9 cellular contexts compared by ENCODE assay signal in genomic region chr3:98592345-98592935, GRCh38. TPM values are rescaled to one million over a fixed set of nuclear protein-coding genes. Genes with fewer than 3 reads are reported as not detected.
A peak's percentile ranks its signal among the peaks of the same experiment; 100 is the strongest.
DNase-seq lines count a peak whose midpoint lies in the region; ATAC-seq, FAIRE-seq and TF ChIP-seq lines count a peak whose summit lies in the region.
"Had no signal": no experiment of that assay in that cellular context is flagged by ENCODE, and none has a peak within 500 bp of the region (broad histone marks: within the 10 kb centered on the region; RNA-seq: fewer than 3 reads in every experiment).

No MANE protein-coding gene starts in this region.

- peak overlapping the region; percentile 71 for H3K9ac ChIP-seq in HepG2 (ENCODE audit: insufficient read depth, low read depth, low read length)

- H3K79me2 ChIP-seq in HepG2 (ENCODE audit: insufficient read depth, low read length), result peaks cover 15% of the 10 kb centered on the region

- TF ChIP-seq RAD21 in HepG2 (CRISPR knock-in tag; IDR thresholded peaks at IDR 0.05), result no peak

- TF ChIP-seq EP300 in HepG2 (IDR thresholded peaks at IDR 0.05; ENCODE audit: low read depth in 2 of 2, low read length in 2 of 2) (no peak), HepG2 (CRISPR knock-in tag; IDR thresholded peaks at IDR 0.05; ENCODE audit: borderline replicate concordance) (no peak)

- H3K27me3 ChIP-seq in HepG2 (ENCODE audit: control insufficient read depth in 1 of 2, insufficient read depth in 2 of 2, low read length in 2 of 2) (no peaks in the 10 kb centered on the region), thoracic aorta (replicated peaks; ENCODE audit: insufficient read depth) (no peaks in the 10 kb centered on the region)

- H3K4me2 ChIP-seq in HepG2 (ENCODE audit: low read depth, low read length), result peak overlapping the region; percentile 71

- POLR2A ChIA-PET in HepG2 (lab: Yijun Ruan, JAX), result interaction anchor here (1.5 to 3.2 kb wide), 2 partner anchors 140 to 309 kb away, joined by 4 to 11 read pairs; partner anchors contain the start of gene DCBLD2

- WGBS in HepG2 (ENCODE audit: low lambda C conversion rate), result 17% methylated on average over 11 of the region's 11 CpGs

- no peak overlapping the region for H2AFZ ChIP-seq in HepG2 (ENCODE audit: low read length)

- H3K4me3 Mint-ChIP-seq in activated CD8-positive, alpha-beta memory T cell treated with anti-CD3 and anti-CD28 coated beads, Interleukin-2, amount 10 ng/mL, durations not matched to agents 7 days and 5 days, result peak overlapping the region; percentile 99

- H3K36me3 ChIP-seq in HepG2 (replicated peaks in 1 of 2; ENCODE audit: control insufficient read depth in 1 of 2, insufficient read depth in 2 of 2, low read length in 2 of 2) (peaks cover 1 to 12% of the 10 kb centered on the region in 2 experiments; a peak in 2 of 5 replicates), thoracic aorta (peaks cover 5% of the 10 kb centered on the region)

- H3K4me1 ChIP-seq in HepG2 (ENCODE audit: insufficient read depth, low read length) (peaks cover 42% of the 10 kb centered on the region), thoracic aorta (ENCODE audit: control insufficient read depth in 1 of 2, low read depth in 2 of 2) (peaks cover 8 to 23% of the 10 kb centered on the region in 2 donors)

- no peaks in the 10 kb centered on the region for H3K9me3 Mint-ChIP-seq in activated CD8-positive, alpha-beta memory T cell treated with anti-CD3 and anti-CD28 coated beads, Interleukin-2, amount 10 ng/mL, durations not matched to agents 7 days and 5 days (ENCODE audit: low read depth)

- intact Hi-C loops in HepG2 (cut with micrococcal nuclease; ENCODE audit: unreplicated experiment), result loop anchor here (5.0 to 10.0 kb wide), 3 partner anchors 230 to 558 kb away; partner anchors contain the start of genes DCBLD2 and GABRR3

- H3K36me3 Mint-ChIP-seq in activated CD8-positive, alpha-beta memory T cell treated with anti-CD3 and anti-CD28 coated beads, Interleukin-2, amount 10 ng/mL, durations not matched to agents 7 days and 5 days, result peaks cover 44% of the 10 kb centered on the region

- CTCF ChIA-PET in activated CD8-positive, alpha-beta memory T cell treated with anti-CD3 and anti-CD28 coated beads, Interleukin-2, amount 10 ng/mL, durations not matched to agents 7 days and 5 days (lab: Charles Lee), result interaction anchor here (1.3 to 3.3 kb wide), 8 partner anchors 9 to 263 kb away, joined by 3 to 12 read pairs (median 9); partner anchors contain the start of gene CLDND1
- CTCF ChIA-PET in HepG2 (lab: Yijun Ruan, JAX; ENCODE audit: low intra/inter-chr PET ratio, low total read pairs), result no interaction called here

- DNase-seq in activated CD8-positive, alpha-beta memory T cell treated with anti-CD3 and anti-CD28 coated beads, Interleukin-2, amount 10 ng/mL, durations not matched to agents 7 days and 5 days, result no peak
- DNase-seq in activated CD8-positive, alpha-beta memory T cell treated with anti-CD3 and anti-CD28 coated beads, Interleukin-2, amount 50 U/mL, for 48 hours, result no peak
- DNase-seq in HepG2 (ENCODE audit: low spot score) (no peak), thoracic aorta (ENCODE audit: low spot score) (no peak), NCI-H2196 (lab: John Stamatoyannopoulos, UW; ENCODE audit: unreplicated experiment) (no peak), left lobe of liver (ENCODE audit: low spot score) (no peak)
- DNase-seq: NCI-H1930 had no signal

- no peak for TF ChIP-seq POLR2A in HepG2 (IDR thresholded peaks at IDR 0.05; ENCODE audit: insufficient read depth in 1 of 2, low read depth in 2 of 2, low read length in 2 of 2)

- no TSS peak for BruUV-seq in HepG2 (replicated peaks; lab: Mats Ljungman, UMichigan)

- in situ Hi-C loops in HepG2 (cut with HindIII; ENCODE audit: extremely low pct_ligation_motif_present, low pct_unique_long_range_greater_than_20kb), result loop anchor here (10.0 kb wide), 1 partner anchor 402 kb away; no protein-coding TSS in a partner anchor

- peaks cover 52% of the 10 kb centered on the region for H3K4me1 Mint-ChIP-seq in activated CD8-positive, alpha-beta memory T cell treated with anti-CD3 and anti-CD28 coated beads, Interleukin-2, amount 10 ng/mL, durations not matched to agents 7 days and 5 days

- H3K27ac ChIP-seq in angular gyrus (ENCODE audit: low read depth, low read length), result peak overlapping the region; percentile 76
- H3K27ac ChIP-seq in HepG2 (ENCODE audit: extremely low read length, insufficient read depth, low read length), result no peak overlapping the region
- H3K27ac ChIP-seq in thoracic aorta, result peak overlapping the region; percentile 77 to 82

- H3K27ac Mint-ChIP-seq in activated CD8-positive, alpha-beta memory T cell treated with anti-CD3 and anti-CD28 coated beads, Interleukin-2, amount 10 ng/mL, durations not matched to agents 7 days and 5 days, result peak overlapping the region; percentile 83

- no peak for FAIRE-seq in HepG2 (lab: Jason Lieb, UNC)

- no peak for ATAC-seq in activated CD8-positive, alpha-beta memory T cell treated with anti-CD3 and anti-CD28 coated beads, Interleukin-2, amount 10 ng/mL, durations not matched to agents 7 days and 5 days
- ATAC-seq in HepG2, result no peak
- ATAC-seq in thoracic aorta (ENCODE audit: insufficient number of reproducible peaks, low FRiP score, low read depth), result no peak
- no peak for ATAC-seq in GM21526 (IDR thresholded peaks at IDR 0.05; ENCODE audit: low FRiP score, unreplicated experiment)
- no peak for ATAC-seq in left lobe of liver

- H4K20me1 ChIP-seq in HepG2 (ENCODE audit: insufficient read depth, low read length), result 0 out of 2 replicates have a peak, but pooled peaks cover 3% of the 10 kb centered on the region

- TF ChIP-seq CTCF in HepG2 (CRISPR knock-in tag; IDR thresholded peaks at IDR 0.05) (no peak), thoracic aorta (IDR thresholded peaks at IDR 0.05) (no peak)

- H3K4me3 ChIP-seq in HepG2 (replicated peaks in 1 of 3; ENCODE audit: insufficient read depth in 1 of 3, low read depth in 2 of 3, low read length in 3 of 3) (peak overlapping the region; percentile 66 to 85 (median 82)), thoracic aorta (peak overlapping the region; percentile 92)

- H3K9me3 ChIP-seq in HepG2 (ENCODE audit: low read length), result no peaks in the 10 kb centered on the region
- no peaks in the 10 kb centered on the region for H3K9me3 ChIP-seq in thoracic aorta

- no peaks in the 10 kb centered on the region for H3K27me3 Mint-ChIP-seq in activated CD8-positive, alpha-beta memory T cell treated with anti-CD3 and anti-CD28 coated beads, Interleukin-2, amount 10 ng/mL, durations not matched to agents 7 days and 5 days

TF ChIP-seq in HepG2, 621 proteins besides CTCF, POLR2A, EP300 and RAD21:
- TF ChIP-seq SAP130 (CRISPR knock-in tag; IDR thresholded peaks at IDR 0.05; ENCODE audit: low read depth), result 0 out of 2 replicates have a peak, but pooled peaks have one; percentile 14
- TF ChIP-seq TFAP4 (IDR thresholded peaks at IDR 0.05; ENCODE audit: borderline replicate concordance, low read depth), result peak; percentile 43; the same call in 1 of the 2 replicates
- TF ChIP-seq ZNF263 (CRISPR knock-in tag; IDR thresholded peaks at IDR 0.05), result no peak
- peak; percentile 77 for TF ChIP-seq ZNF652 (CRISPR knock-in tag; IDR thresholded peaks at IDR 0.05; ENCODE audit: borderline replicate concordance, low read depth)
- TF ChIP-seq LCORL (IDR thresholded peaks at IDR 0.05), result no peak
- 0 out of 2 replicates have a peak, but pooled peaks have one; percentile 17 for TF ChIP-seq LCORL (CRISPR knock-in tag; IDR thresholded peaks at IDR 0.05)

RNA-seq across cellular contexts. Expression of gene CPOX, which starts 1.0 kb away (rescaled TPM):
- 10 to 100 TPM; 71.6 to 88.5 TPM for total RNA-seq in activated CD8-positive, alpha-beta memory T cell treated with anti-CD3 and anti-CD28 coated beads, Interleukin-2, amount 10 ng/mL, durations not matched to agents 7 days and 5 days
- total RNA-seq in HepG2 (2016; rRNA removed; fragmentation: Illumina TruSeq; extraction: Trizol), result 35.2 and 37.2 TPM in 2 replicates
- 2.2 and 2.9 TPM in 2 replicates for total RNA-seq in HepG2 (2016; cell fraction: cytosol; rRNA removed; fragmentation: Illumina TruSeq; extraction: Trizol; ENCODE audit: low read depth)
- 33.7 and 40.6 TPM in 2 replicates for total RNA-seq in HepG2 (2016; cell fraction: insoluble cytoplasmic fraction; rRNA removed; fragmentation: Illumina TruSeq; extraction: Trizol)
- total RNA-seq in HepG2 (2016; cell fraction: membrane; rRNA removed; fragmentation: Illumina TruSeq; extraction: Trizol), result 9.5 and 13.0 TPM in 2 replicates
- 28.1 and 28.5 TPM in 2 replicates for total RNA-seq in HepG2 (2016; cell fraction: nucleus; rRNA removed; fragmentation: Illumina TruSeq; extraction: Trizol)
- 26.2 and 34.2 TPM in 2 replicates for polyA plus RNA-seq in HepG2 (2011; rRNA removed)
- polyA plus RNA-seq in HepG2 (2011; cell fraction: cytosol; rRNA removed), result 21.0 TPM in 2 replicates
- 32.7 and 34.4 TPM in 2 replicates for polyA plus RNA-seq in HepG2 (2011; cell fraction: nucleus; rRNA removed)
- 21.5 and 27.2 TPM in 2 replicates for polyA plus RNA-seq in HepG2 (2012)
- polyA plus RNA-seq in HepG2 (2016; cell fraction: cytosol; fragmentation: Illumina TruSeq; extraction: Trizol; ENCODE audit: low read depth), result 2.3 and 2.6 TPM in 2 replicates
- polyA plus RNA-seq in HepG2 (2016; cell fraction: insoluble cytoplasmic fraction; fragmentation: Illumina TruSeq; extraction: Trizol; ENCODE audit: low read depth), result 40.6 and 42.2 TPM in 2 replicates
- polyA plus RNA-seq in HepG2 (2016; cell fraction: membrane; fragmentation: Illumina TruSeq; extraction: Trizol; ENCODE audit: low read depth), result 8.5 and 8.8 TPM in 2 replicates
- polyA plus RNA-seq in HepG2 (2016; cell fraction: nucleus; fragmentation: Illumina TruSeq; extraction: Trizol; ENCODE audit: insufficient read depth, low read depth), result 41.9 and 42.4 TPM in 2 replicates
- 10.4 and 32.9 TPM in 2 replicates for polyA minus RNA-seq in HepG2 (2011; rRNA and poly(A)+ RNA removed; ENCODE audit: low replicate concordance)
- polyA minus RNA-seq in HepG2 (2011; cell fraction: cytosol; rRNA and poly(A)+ RNA removed), result 21.0 and 21.9 TPM in 2 replicates
- 29.4 and 30.2 TPM in 2 replicates for polyA minus RNA-seq in HepG2 (2011; cell fraction: nucleus; rRNA and poly(A)+ RNA removed)
- total RNA-seq in thoracic aorta, result 10 to 100 TPM; 14.0 to 40.8 TPM
- 34.1 TPM for total RNA-seq in left lobe of liver
